In the genomic region with DNA sequence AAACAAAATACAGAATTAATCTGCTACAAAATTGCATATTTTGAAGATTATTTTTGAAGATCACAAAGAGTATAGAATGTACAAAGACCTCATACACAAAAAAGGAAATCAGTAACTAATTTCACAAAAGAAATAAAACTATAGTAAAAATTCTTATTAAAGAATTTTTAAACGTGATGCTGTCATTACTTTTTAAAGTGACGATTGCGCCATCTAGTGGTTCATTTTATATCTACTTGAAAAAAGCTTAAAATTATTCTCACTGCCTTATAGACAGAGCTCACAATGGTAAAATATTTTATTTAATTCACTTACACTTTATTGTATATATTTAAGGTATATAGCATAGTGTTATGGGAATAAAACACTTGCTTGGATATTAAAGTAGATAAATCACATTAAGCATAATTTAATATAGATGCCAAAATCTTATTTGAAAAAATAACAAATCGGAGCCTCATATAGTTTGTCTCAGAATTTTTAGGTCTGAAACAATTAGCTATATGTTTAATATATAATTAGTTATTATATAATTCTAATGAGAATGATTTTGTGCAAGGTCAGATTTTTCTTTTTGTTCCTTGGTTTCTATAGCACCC, we compare ENCODE assay signal across 1 cellular context.
TF ChIP-seq lines count a peak whose summit lies in the region.

No MANE protein-coding gene starts in this region.

TF ChIP-seq in HepG2, 621 proteins besides CTCF, POLR2A, EP300 and RAD21 (continued from another document):
- TF ChIP-seq, protein P1, sequence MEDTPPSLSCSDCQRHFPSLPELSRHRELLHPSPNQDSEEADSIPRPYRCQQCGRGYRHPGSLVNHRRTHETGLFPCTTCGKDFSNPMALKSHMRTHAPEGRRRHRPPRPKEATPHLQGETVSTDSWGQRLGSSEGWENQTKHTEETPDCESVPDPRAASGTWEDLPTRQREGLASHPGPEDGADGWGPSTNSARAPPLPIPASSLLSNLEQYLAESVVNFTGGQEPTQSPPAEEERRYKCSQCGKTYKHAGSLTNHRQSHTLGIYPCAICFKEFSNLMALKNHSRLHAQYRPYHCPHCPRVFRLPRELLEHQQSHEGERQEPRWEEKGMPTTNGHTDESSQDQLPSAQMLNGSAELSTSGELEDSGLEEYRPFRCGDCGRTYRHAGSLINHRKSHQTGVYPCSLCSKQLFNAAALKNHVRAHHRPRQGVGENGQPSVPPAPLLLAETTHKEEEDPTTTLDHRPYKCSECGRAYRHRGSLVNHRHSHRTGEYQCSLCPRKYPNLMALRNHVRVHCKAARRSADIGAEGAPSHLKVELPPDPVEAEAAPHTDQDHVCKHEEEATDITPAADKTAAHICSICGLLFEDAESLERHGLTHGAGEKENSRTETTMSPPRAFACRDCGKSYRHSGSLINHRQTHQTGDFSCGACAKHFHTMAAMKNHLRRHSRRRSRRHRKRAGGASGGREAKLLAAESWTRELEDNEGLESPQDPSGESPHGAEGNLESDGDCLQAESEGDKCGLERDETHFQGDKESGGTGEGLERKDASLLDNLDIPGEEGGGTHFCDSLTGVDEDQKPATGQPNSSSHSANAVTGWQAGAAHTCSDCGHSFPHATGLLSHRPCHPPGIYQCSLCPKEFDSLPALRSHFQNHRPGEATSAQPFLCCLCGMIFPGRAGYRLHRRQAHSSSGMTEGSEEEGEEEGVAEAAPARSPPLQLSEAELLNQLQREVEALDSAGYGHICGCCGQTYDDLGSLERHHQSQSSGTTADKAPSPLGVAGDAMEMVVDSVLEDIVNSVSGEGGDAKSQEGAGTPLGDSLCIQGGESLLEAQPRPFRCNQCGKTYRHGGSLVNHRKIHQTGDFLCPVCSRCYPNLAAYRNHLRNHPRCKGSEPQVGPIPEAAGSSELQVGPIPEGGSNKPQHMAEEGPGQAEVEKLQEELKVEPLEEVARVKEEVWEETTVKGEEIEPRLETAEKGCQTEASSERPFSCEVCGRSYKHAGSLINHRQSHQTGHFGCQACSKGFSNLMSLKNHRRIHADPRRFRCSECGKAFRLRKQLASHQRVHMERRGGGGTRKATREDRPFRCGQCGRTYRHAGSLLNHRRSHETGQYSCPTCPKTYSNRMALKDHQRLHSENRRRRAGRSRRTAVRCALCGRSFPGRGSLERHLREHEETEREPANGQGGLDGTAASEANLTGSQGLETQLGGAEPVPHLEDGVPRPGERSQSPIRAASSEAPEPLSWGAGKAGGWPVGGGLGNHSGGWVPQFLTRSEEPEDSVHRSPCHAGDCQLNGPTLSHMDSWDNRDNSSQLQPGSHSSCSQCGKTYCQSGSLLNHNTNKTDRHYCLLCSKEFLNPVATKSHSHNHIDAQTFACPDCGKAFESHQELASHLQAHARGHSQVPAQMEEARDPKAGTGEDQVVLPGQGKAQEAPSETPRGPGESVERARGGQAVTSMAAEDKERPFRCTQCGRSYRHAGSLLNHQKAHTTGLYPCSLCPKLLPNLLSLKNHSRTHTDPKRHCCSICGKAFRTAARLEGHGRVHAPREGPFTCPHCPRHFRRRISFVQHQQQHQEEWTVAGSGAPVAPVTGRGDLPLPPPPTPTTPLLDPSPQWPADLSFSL (CRISPR knock-in tag; IDR thresholded peaks at IDR 0.05), result no peak
- TF ChIP-seq REXO4 (CRISPR knock-in tag; IDR thresholded peaks at IDR 0.05; ENCODE audit: borderline replicate concordance) (no peak), ZFP41 (CRISPR knock-in tag; IDR thresholded peaks at IDR 0.05; ENCODE audit: borderline replicate concordance) (no peak), MIER3 (CRISPR knock-in tag; IDR thresholded peaks at IDR 0.05; ENCODE audit: borderline replicate concordance) (no peak), ZNF720 (CRISPR knock-in tag; IDR thresholded peaks at IDR 0.05) (no peak), ZNF432 (CRISPR knock-in tag; IDR thresholded peaks at IDR 0.05; ENCODE audit: borderline replicate concordance) (no peak), CREM (IDR thresholded peaks at IDR 0.05) (0 out of 2 replicates have a peak, but pooled peaks have one; percentile 6), CREM (CRISPR knock-in tag; IDR thresholded peaks at IDR 0.05) (no peak), MAZ (IDR thresholded peaks at IDR 0.05; ENCODE audit: borderline replicate concordance, low read depth, low read length) (no peak), MAZ (CRISPR knock-in tag; IDR thresholded peaks at IDR 0.05; ENCODE audit: low read depth) (no peak), ZNF350 (CRISPR knock-in tag; IDR thresholded peaks at IDR 0.05; ENCODE audit: borderline replicate concordance, low read depth) (no peak), CEBPB (IDR thresholded peaks at IDR 0.05; ENCODE audit: borderline replicate concordance, low read depth, low read length) (peak; percentile 36; the same call in 1 of the 2 replicates), POLR2G (IDR thresholded peaks at IDR 0.05; ENCODE audit: low read depth, low read length) (no peak), TAF1 (CRISPR knock-in tag; IDR thresholded peaks at IDR 0.05) (no peak), ZNF652 (CRISPR knock-in tag; IDR thresholded peaks at IDR 0.05; ENCODE audit: borderline replicate concordance, low read depth) (no peak), SRSF9 (IDR thresholded peaks at IDR 0.05; ENCODE audit: borderline replicate concordance, insufficient read depth, low read depth, low read length, poor library complexity, severe bottlenecking) (no peak), ZZZ3 (CRISPR knock-in tag; IDR thresholded peaks at IDR 0.05; ENCODE audit: borderline replicate concordance) (no peak), ZNF879 (CRISPR knock-in tag; IDR thresholded peaks at IDR 0.05) (no peak), DR1 (CRISPR knock-in tag; IDR thresholded peaks at IDR 0.05) (no peak), NAIF1 (CRISPR knock-in tag; IDR thresholded peaks at IDR 0.05; ENCODE audit: borderline replicate concordance) (no peak)
- TF ChIP-seq, protein P2, sequence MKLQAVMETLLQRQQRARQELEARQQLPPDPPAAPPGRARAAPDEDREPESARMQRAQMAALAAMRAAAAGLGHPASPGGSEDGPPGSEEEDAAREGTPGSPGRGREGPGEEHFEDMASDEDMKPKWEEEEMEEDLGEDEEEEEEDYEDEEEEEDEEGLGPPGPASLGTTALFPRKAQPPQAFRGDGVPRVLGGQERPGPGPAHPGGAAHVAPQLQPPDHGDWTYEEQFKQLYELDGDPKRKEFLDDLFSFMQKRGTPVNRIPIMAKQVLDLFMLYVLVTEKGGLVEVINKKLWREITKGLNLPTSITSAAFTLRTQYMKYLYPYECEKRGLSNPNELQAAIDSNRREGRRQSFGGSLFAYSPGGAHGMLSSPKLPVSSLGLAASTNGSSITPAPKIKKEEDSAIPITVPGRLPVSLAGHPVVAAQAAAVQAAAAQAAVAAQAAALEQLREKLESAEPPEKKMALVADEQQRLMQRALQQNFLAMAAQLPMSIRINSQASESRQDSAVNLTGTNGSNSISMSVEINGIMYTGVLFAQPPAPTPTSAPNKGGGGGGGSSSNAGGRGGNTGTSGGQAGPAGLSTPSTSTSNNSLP (IDR thresholded peaks at IDR 0.05; ENCODE audit: low read depth, low read length), result 0 out of 2 replicates have a peak, but pooled peaks have one; percentile 27
- TF ChIP-seq, protein P3, sequence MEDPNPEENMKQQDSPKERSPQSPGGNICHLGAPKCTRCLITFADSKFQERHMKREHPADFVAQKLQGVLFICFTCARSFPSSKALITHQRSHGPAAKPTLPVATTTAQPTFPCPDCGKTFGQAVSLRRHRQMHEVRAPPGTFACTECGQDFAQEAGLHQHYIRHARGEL (CRISPR knock-in tag; IDR thresholded peaks at IDR 0.05), result no peak
